Comparison of ENCODE assay signal across 17 cellular contexts in the genomic region with DNA sequence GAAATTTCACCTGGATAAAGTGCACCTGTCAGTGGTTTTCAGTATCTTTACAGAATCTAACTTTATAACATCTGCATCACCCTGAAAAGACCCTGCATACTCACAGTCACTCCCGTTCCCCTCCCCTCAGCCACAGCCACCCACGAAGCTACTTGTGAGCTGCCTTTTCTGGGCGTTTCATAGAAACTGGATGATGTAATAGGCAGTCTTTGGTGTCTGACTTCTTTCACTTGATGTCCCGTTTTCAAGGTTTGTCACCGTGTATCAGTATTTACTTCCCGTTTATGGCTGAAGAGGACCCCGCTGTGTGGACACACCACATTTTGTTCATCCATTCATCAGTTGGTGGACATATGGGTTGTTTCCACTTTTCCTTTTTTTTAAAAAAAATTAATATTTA. TPM values are rescaled to one million over a fixed set of nuclear protein-coding genes. Genes with fewer than 3 reads are reported as not detected.
A peak's percentile ranks its signal among the peaks of the same experiment; 100 is the strongest.
DNase-seq lines count a peak whose midpoint lies in the region; ATAC-seq lines count a peak whose summit lies in the region.
"Had no signal": no experiment of that assay in that cellular context is flagged by ENCODE, and none has a peak within 500 bp of the region (broad histone marks: within the 10 kb centered on the region; RNA-seq: fewer than 3 reads in every experiment).

No MANE protein-coding gene starts in this region.

- peaks cover 3% of the 10 kb centered on the region for H3K9me3 Mint-ChIP-seq in activated naive CD8-positive, alpha-beta T cell treated with anti-CD3 and anti-CD28 coated beads for 36 hours

- peak overlapping the region; percentile 95 for H3K27ac Mint-ChIP-seq in activated naive CD8-positive, alpha-beta T cell treated with anti-CD3 and anti-CD28 coated beads for 36 hours

- ATAC-seq in GM21529 (IDR thresholded peaks at IDR 0.05; ENCODE audit: unreplicated experiment) = no peak
- ATAC-seq in HG03025 (IDR thresholded peaks at IDR 0.05; ENCODE audit: low FRiP score, unreplicated experiment) = no peak
- ATAC-seq in GM21367 (IDR thresholded peaks at IDR 0.05; ENCODE audit: unreplicated experiment) = no peak

- peaks cover 7% of the 10 kb centered on the region for H3K4me1 Mint-ChIP-seq in activated naive CD8-positive, alpha-beta T cell treated with anti-CD3 and anti-CD28 coated beads for 36 hours
- H3K4me1 Mint-ChIP-seq: brain had no signal

- peak overlapping the region; percentile 72 for H3K27ac ChIP-seq in SJSA1
- H3K27ac ChIP-seq: hepatocyte, SK-N-MC, suprapubic skin had no signal

- H3K4me3 ChIP-seq in SJSA1 = no peak overlapping the region
- H3K4me3 ChIP-seq: hepatocyte, lung, SK-N-MC, suprapubic skin had no signal

- peak; percentile 1 for DNase-seq in GM03348 (ENCODE audit: low spot score)
- peak; percentile 64 to 67 for DNase-seq in SJSA1 (ENCODE audit: low read depth in 1 of 2, low spot score in 2 of 2)
- DNase-seq in activated naive CD8-positive, alpha-beta T cell treated with anti-CD3 and anti-CD28 coated beads for 36 hours = peak; percentile 64
- peak; percentile 33 to 47 for DNase-seq in stimulated activated CD4-positive, alpha-beta T cell treated with anti-CD3 and anti-CD28 coated beads, Interleukin-2, amount 100 ng/mL, for 24 hours
- no peak for DNase-seq in SHP77 treated with DMSO at 0.1 percent for 48 hours (lab: John Stamatoyannopoulos, UW)
- DNase-seq: COR-L47, NCI-H1436 treated with DMSO at 0.1 percent for 48 hours, NCI-H748 treated with DMSO at 0.1 percent for 48 hours had no signal

- H3K4me3 Mint-ChIP-seq in activated naive CD8-positive, alpha-beta T cell treated with anti-CD3 and anti-CD28 coated beads for 36 hours = no peak overlapping the region
- H3K4me3 Mint-ChIP-seq: brain had no signal

- H3K27me3 ChIP-seq in SJSA1 (replicated peaks) = no peaks in the 10 kb centered on the region
- H3K27me3 ChIP-seq: hepatocyte, suprapubic skin had no signal

- peaks cover 3% of the 10 kb centered on the region for H3K36me3 Mint-ChIP-seq in activated naive CD8-positive, alpha-beta T cell treated with anti-CD3 and anti-CD28 coated beads for 36 hours
- H3K36me3 Mint-ChIP-seq: brain had no signal

- peaks cover 6% of the 10 kb centered on the region; the same call in 1 of the 2 replicates for H3K36me3 ChIP-seq in SJSA1
- H3K36me3 ChIP-seq: suprapubic skin had no signal

- no peaks in the 10 kb centered on the region for H3K27me3 Mint-ChIP-seq in activated naive CD8-positive, alpha-beta T cell treated with anti-CD3 and anti-CD28 coated beads for 36 hours

- H3K4me1 ChIP-seq in SJSA1 (replicated peaks) = peaks cover 36% of the 10 kb centered on the region
- H3K4me1 ChIP-seq: suprapubic skin had no signal

- H3K9me3 ChIP-seq in SJSA1 (replicated peaks) = peaks cover 13% of the 10 kb centered on the region
- H3K9me3 ChIP-seq: suprapubic skin had no signal

RNA-seq across cellular contexts. Expression of gene LRRC3, which starts 47.8 kb away (rescaled TPM):
- 1.6 and 3.0 TPM in 2 replicates for total RNA-seq in SJSA1 (2014; rRNA removed; shearing (Covaris generic))
- 1 to 10 TPM; 1.8 to 1.9 TPM for total RNA-seq in activated naive CD8-positive, alpha-beta T cell treated with anti-CD3 and anti-CD28 coated beads for 36 hours

RNA-seq across cellular contexts. Expression of gene TRPM2, which starts 54.1 kb away (rescaled TPM):
- total RNA-seq in SJSA1 (2014; rRNA removed; shearing (Covaris generic)) = 14.8 and 16.1 TPM in 2 replicates
- total RNA-seq in activated naive CD8-positive, alpha-beta T cell treated with anti-CD3 and anti-CD28 coated beads for 36 hours = 1 to 10 TPM; 2.9 to 3.7 TPM
- total RNA-seq: osteocyte had no signal
